Comparison of ENCODE assay signal across 25 cellular contexts in genomic region chr9:130424781-130425310, GRCh38.
"Had no signal": no experiment of that assay in that cellular context is flagged by ENCODE, and none has a peak within 500 bp of the region (broad histone marks: within the 10 kb centered on the region; RNA-seq: fewer than 3 reads in every experiment).

No MANE protein-coding gene starts in this region.

- H3K36me3 Mint-ChIP-seq: activated naive CD4-positive, alpha-beta T cell treated with anti-CD3 and anti-CD28 coated beads, Interleukin-2, amount 10 ng/mL, durations not matched to agents 7 days and 5 days; activated naive CD8-positive, alpha-beta T cell treated with anti-CD3 and anti-CD28 coated beads for 36 hours had no signal

- H3K27me3 ChIP-seq: brain microvascular endothelial cell, cardiac muscle cell had no signal

- H3K36me3 ChIP-seq: brain microvascular endothelial cell, cardiac muscle cell had no signal

- H3K4me1 Mint-ChIP-seq: activated naive CD4-positive, alpha-beta T cell treated with anti-CD3 and anti-CD28 coated beads, Interleukin-2, amount 10 ng/mL, durations not matched to agents 7 days and 5 days; activated naive CD8-positive, alpha-beta T cell treated with anti-CD3 and anti-CD28 coated beads for 36 hours had no signal

- DNase-seq: activated CD4-positive, CD25-positive, alpha-beta regulatory T cell; activated CD8-positive, alpha-beta memory T cell treated with anti-CD3 and anti-CD28 coated beads, Interleukin-2, amount 50 U/mL, for 4 hours; activated CD8-positive, alpha-beta T cell treated with anti-CD3 and anti-CD28 coated beads for 36 hours; activated gamma-delta T cell treated with Interleukin-2 at 50 U/mL for 16 hours; activated naive CD4-positive, alpha-beta T cell treated with anti-CD3 and anti-CD28 coated beads, Interleukin-2, amount 10 ng/mL, durations not matched to agents 7 days and 5 days; activated naive CD8-positive, alpha-beta T cell treated with anti-CD3 and anti-CD28 coated beads for 36 hours; activated T-cell treated with anti-CD3 and anti-CD28 coated beads, Interleukin-2, amount 50 U/mL, for 72 hours; brain microvascular endothelial cell; KG1; NCI-H1048; NCI-H146; NCI-H2029; NCI-H2107; NCI-H2171 treated with DMSO at 0.1 percent for 48 hours; NCI-H226; NCI-H510A; NCI-H526 treated with DMSO at 0.1 percent for 48 hours; NCI-H82; RPMI8226; SHP77 treated with DMSO at 0.1 percent for 48 hours; T-helper 9 cell had no signal

- H3K4me3 ChIP-seq: cardiac muscle cell had no signal

- ATAC-seq: activated CD8-positive, alpha-beta T cell treated with anti-CD3 and anti-CD28 coated beads for 36 hours; activated T-cell treated with anti-CD3 and anti-CD28 coated beads, Interleukin-2, amount 50 U/mL, for 72 hours had no signal

- H3K27ac ChIP-seq: brain microvascular endothelial cell, cardiac muscle cell, VCaP had no signal

- H3K4me3 Mint-ChIP-seq: activated CD8-positive, alpha-beta T cell treated with anti-CD3 and anti-CD28 coated beads for 36 hours; activated naive CD4-positive, alpha-beta T cell treated with anti-CD3 and anti-CD28 coated beads, Interleukin-2, amount 10 ng/mL, durations not matched to agents 7 days and 5 days; activated naive CD8-positive, alpha-beta T cell treated with anti-CD3 and anti-CD28 coated beads for 36 hours; activated T-cell treated with anti-CD3 and anti-CD28 coated beads, Interleukin-2, amount 50 U/mL, for 72 hours; T-helper 1 cell treated with Interleukin-12 subunit alpha and Interleukin-12 subunit beta and Interleukin-4 antibody, amounts not matched to agents 30 μg/mL and 1 μg/mL, for 36 hours had no signal

- H3K27me3 Mint-ChIP-seq: activated naive CD8-positive, alpha-beta T cell treated with anti-CD3 and anti-CD28 coated beads for 36 hours had no signal

- H3K27ac Mint-ChIP-seq: activated CD8-positive, alpha-beta T cell treated with anti-CD3 and anti-CD28 coated beads for 36 hours; activated naive CD4-positive, alpha-beta T cell treated with anti-CD3 and anti-CD28 coated beads, Interleukin-2, amount 10 ng/mL, durations not matched to agents 7 days and 5 days; activated naive CD8-positive, alpha-beta T cell treated with anti-CD3 and anti-CD28 coated beads for 36 hours; activated T-cell treated with anti-CD3 and anti-CD28 coated beads, Interleukin-2, amount 50 U/mL, for 72 hours; activated T-helper 2 cell treated with anti-CD3 and anti-CD28 coated beads, Interferon-gamma antibody, Interleukin-2, Interleukin-4, amounts not matched to agents 10 μg/mL and 5 μg/mL and 100 μg/mL, durations not matched to agents 14 hours and 24 hours and 36 hours; T-helper 1 cell treated with Interleukin-12 subunit alpha and Interleukin-12 subunit beta and Interleukin-4 antibody, amounts not matched to agents 30 μg/mL and 1 μg/mL, for 36 hours had no signal

- H3K9me3 Mint-ChIP-seq: activated CD8-positive, alpha-beta T cell treated with anti-CD3 and anti-CD28 coated beads for 36 hours; activated naive CD4-positive, alpha-beta T cell treated with anti-CD3 and anti-CD28 coated beads, Interleukin-2, amount 10 ng/mL, durations not matched to agents 7 days and 5 days; activated naive CD8-positive, alpha-beta T cell treated with anti-CD3 and anti-CD28 coated beads for 36 hours; activated T-cell treated with anti-CD3 and anti-CD28 coated beads, Interleukin-2, amount 50 U/mL, for 72 hours; activated T-helper 2 cell treated with anti-CD3 and anti-CD28 coated beads, Interferon-gamma antibody, Interleukin-2, Interleukin-4, amounts not matched to agents 10 μg/mL and 5 μg/mL and 100 μg/mL, durations not matched to agents 14 hours and 24 hours and 36 hours; T-helper 1 cell treated with Interleukin-12 subunit alpha and Interleukin-12 subunit beta and Interleukin-4 antibody, amounts not matched to agents 30 μg/mL and 1 μg/mL, for 36 hours had no signal
